ENCODE assay signal across 24 cellular contexts in the genomic region with DNA sequence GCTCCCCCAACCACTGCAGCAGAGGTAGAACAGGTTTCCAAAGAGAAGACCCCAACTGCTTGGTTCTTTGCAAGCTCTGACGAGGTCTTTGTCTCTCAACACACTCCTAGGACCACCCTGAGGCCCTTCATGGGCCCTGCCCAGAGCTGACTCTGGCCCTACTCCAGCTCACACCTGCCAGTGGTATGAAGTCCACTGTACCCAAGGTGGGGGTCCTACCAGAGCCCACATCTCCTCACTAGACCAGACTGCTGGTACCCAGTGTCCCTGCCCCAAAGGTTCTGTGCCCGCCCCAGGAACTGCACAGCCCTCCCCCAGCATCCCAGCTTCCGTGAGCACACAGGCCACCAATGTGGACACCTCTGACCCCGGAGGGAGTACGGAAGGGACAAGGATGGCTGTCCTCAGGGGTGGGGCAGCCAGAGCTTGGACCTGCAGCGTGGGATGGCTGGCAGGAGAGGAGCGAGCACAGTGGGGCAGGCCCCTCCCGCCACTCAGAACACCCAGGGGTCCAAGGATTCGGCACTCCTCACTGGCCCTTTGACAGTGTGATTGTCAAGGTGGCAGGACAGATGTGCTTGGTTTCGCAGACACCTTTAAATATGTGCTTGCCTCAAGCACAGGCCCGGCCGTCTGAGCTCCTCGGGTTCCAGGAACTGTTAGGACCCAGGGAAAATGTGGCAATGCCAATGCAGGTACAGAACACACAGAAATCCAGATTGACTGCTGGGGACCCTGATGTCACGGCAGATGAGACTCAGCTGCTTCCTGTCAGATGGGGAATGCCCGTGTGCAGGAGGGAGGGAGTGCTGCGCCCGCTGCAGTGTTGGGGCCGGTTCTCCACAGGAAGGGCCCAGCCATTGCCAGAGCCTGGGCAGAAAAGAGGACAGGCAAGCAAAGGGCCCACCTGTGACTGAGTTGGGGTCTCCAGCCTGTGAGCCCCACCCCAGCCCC. TPM values are rescaled to one million over a fixed set of nuclear protein-coding genes. Genes with fewer than 3 reads are reported as not detected.
DNase-seq lines count a peak whose midpoint lies in the region; ATAC-seq, FAIRE-seq and TF ChIP-seq lines count a peak whose summit lies in the region.
"Had no signal": no experiment of that assay in that cellular context is flagged by ENCODE, and none has a peak within 500 bp of the region (broad histone marks: within the 10 kb centered on the region; RNA-seq: fewer than 3 reads in every experiment).

No MANE protein-coding gene starts in this region.

- FAIRE-seq in D721Med (lab: Jason Lieb, UNC) = no peak
- FAIRE-seq: G401.6 had no signal

- TF ChIP-seq EP300 in sigmoid colon (IDR thresholded peaks at IDR 0.05) = no peak

- intact Hi-C loops in right cardiac atrium (cut with DNase I) (no loop called here), sigmoid colon (cut with DNase I) (no loop called here)

- no peak overlapping the region for H3K27ac Mint-ChIP-seq in activated CD8-positive, alpha-beta memory T cell treated with anti-CD3 and anti-CD28 coated beads, Interleukin-2, amount 10 ng/mL, durations not matched to agents 7 days and 5 days
- H3K27ac Mint-ChIP-seq: activated CD4-positive, alpha-beta T cell treated with anti-CD3 and anti-CD28 coated beads, Interleukin-2, amount 10 ng/mL, durations not matched to agents 7 days and 5 days; brain; natural killer cell treated with Interleukin-12 subunit alpha and Interleukin-12 subunit beta and Interleukin-15 and Interleukin-18, amount 100 ng/mL, for 72 hours; T-helper 2 cell treated with Interferon-gamma antibody and Interleukin-4, amounts not matched to agents 5 μg/mL and 100 μg/mL, for 36 hours had no signal

- H3K4me3 ChIP-seq in right cardiac atrium (ENCODE audit: low read length) = no peak overlapping the region
- H3K4me3 ChIP-seq in sigmoid colon = no peak overlapping the region
- H3K4me3 ChIP-seq: SK-N-MC had no signal

- no peak overlapping the region for H3K4me3 Mint-ChIP-seq in activated CD8-positive, alpha-beta memory T cell treated with anti-CD3 and anti-CD28 coated beads, Interleukin-2, amount 10 ng/mL, durations not matched to agents 7 days and 5 days
- H3K4me3 Mint-ChIP-seq: activated CD4-positive, alpha-beta T cell treated with anti-CD3 and anti-CD28 coated beads, Interleukin-2, amount 10 ng/mL, durations not matched to agents 7 days and 5 days; brain; natural killer cell treated with Interleukin-12 subunit alpha and Interleukin-12 subunit beta and Interleukin-15 and Interleukin-18, amount 100 ng/mL, for 72 hours; T-helper 2 cell treated with Interferon-gamma antibody and Interleukin-4, amounts not matched to agents 5 μg/mL and 100 μg/mL, for 36 hours had no signal

- CTCF ChIA-PET in activated CD8-positive, alpha-beta memory T cell treated with anti-CD3 and anti-CD28 coated beads, Interleukin-2, amount 10 ng/mL, durations not matched to agents 7 days and 5 days (lab: Charles Lee) = interaction anchor here (1.5 kb wide), 1 partner anchor 9 kb away, joined by 4 read pairs; no protein-coding TSS in a partner anchor

- H3K27me3 Mint-ChIP-seq in activated CD8-positive, alpha-beta memory T cell treated with anti-CD3 and anti-CD28 coated beads, Interleukin-2, amount 10 ng/mL, durations not matched to agents 7 days and 5 days = peaks cover 2% of the 10 kb centered on the region
- H3K27me3 Mint-ChIP-seq: natural killer cell treated with Interleukin-12 subunit alpha and Interleukin-12 subunit beta and Interleukin-15 and Interleukin-18, amount 100 ng/mL, for 72 hours had no signal

- no peaks in the 10 kb centered on the region for H3K9me3 Mint-ChIP-seq in activated CD8-positive, alpha-beta memory T cell treated with anti-CD3 and anti-CD28 coated beads, Interleukin-2, amount 10 ng/mL, durations not matched to agents 7 days and 5 days (ENCODE audit: low read depth)
- H3K9me3 Mint-ChIP-seq: activated CD4-positive, alpha-beta T cell treated with anti-CD3 and anti-CD28 coated beads, Interleukin-2, amount 10 ng/mL, durations not matched to agents 7 days and 5 days; natural killer cell treated with Interleukin-12 subunit alpha and Interleukin-12 subunit beta and Interleukin-15 and Interleukin-18, amount 100 ng/mL, for 72 hours; T-helper 2 cell treated with Interferon-gamma antibody and Interleukin-4, amounts not matched to agents 5 μg/mL and 100 μg/mL, for 36 hours had no signal

- peak; percentile 14 for DNase-seq in activated CD8-positive, alpha-beta memory T cell treated with anti-CD3 and anti-CD28 coated beads, Interleukin-2, amount 50 U/mL, for 4 hours
- no peak for DNase-seq in activated CD8-positive, alpha-beta memory T cell treated with anti-CD3 and anti-CD28 coated beads, Interleukin-2, amount 10 ng/mL, durations not matched to agents 7 days and 5 days
- DNase-seq in GM20000 (ENCODE audit: low spot score) (peak; percentile 48), right cardiac atrium (peak in 2 of 3 donors; percentile 5 to 36), sigmoid colon (peak; percentile 29), NCI-H82 treated with DMSO at 0.1 percent for 48 hours (lab: John Stamatoyannopoulos, UW; ENCODE audit: unreplicated experiment) (no peak), D721Med (ENCODE audit: insufficient read length, low spot score) (no peak), T-helper 1 cell (no peak)
- DNase-seq: activated CD4-positive, alpha-beta T cell treated with anti-CD3 and anti-CD28 coated beads, Interleukin-2, amount 10 ng/mL, durations not matched to agents 7 days and 5 days; activated effector memory CD4-positive, alpha-beta T cell treated with anti-CD3 and anti-CD28 coated beads, Interleukin-2, amount 50 U/mL, for 16 hours; DMS53; effector CD8-positive, alpha-beta T cell; foreskin fibroblast; NCI-H1092; NCI-H187; NCI-H526; RPMI8226; trophoblast cell had no signal

- no peak for TF ChIP-seq CTCF in GM20000 (IDR thresholded peaks at IDR 0.05; ENCODE audit: extremely low read depth, missing control alignments)
- no peak for TF ChIP-seq CTCF in sigmoid colon (IDR thresholded peaks at IDR 0.05)
- TF ChIP-seq CTCF in D721Med (IDR thresholded peaks at IDR 0.05; ENCODE audit: insufficient read depth, missing control alignments) = no peak

- TF ChIP-seq POLR2A in sigmoid colon (IDR thresholded peaks at IDR 0.05) = no peak

- no peaks in the 10 kb centered on the region for H3K36me3 Mint-ChIP-seq in activated CD8-positive, alpha-beta memory T cell treated with anti-CD3 and anti-CD28 coated beads, Interleukin-2, amount 10 ng/mL, durations not matched to agents 7 days and 5 days
- H3K36me3 Mint-ChIP-seq: natural killer cell treated with Interleukin-12 subunit alpha and Interleukin-12 subunit beta and Interleukin-15 and Interleukin-18, amount 100 ng/mL, for 72 hours had no signal

- H3K4me1 Mint-ChIP-seq in activated CD8-positive, alpha-beta memory T cell treated with anti-CD3 and anti-CD28 coated beads, Interleukin-2, amount 10 ng/mL, durations not matched to agents 7 days and 5 days = no peaks in the 10 kb centered on the region
- H3K4me1 Mint-ChIP-seq: activated CD4-positive, alpha-beta T cell treated with anti-CD3 and anti-CD28 coated beads, Interleukin-2, amount 10 ng/mL, durations not matched to agents 7 days and 5 days; brain had no signal

- no peaks in the 10 kb centered on the region for H3K36me3 ChIP-seq in sigmoid colon

- H3K4me1 ChIP-seq in right cardiac atrium (ENCODE audit: control insufficient read depth, insufficient read depth, low read length) (no peaks in the 10 kb centered on the region), sigmoid colon (no peaks in the 10 kb centered on the region)

- 89% methylated on average over 18 of the region's 18 CpGs for WGBS in right cardiac atrium
- WGBS in sigmoid colon, 2 donors = 88 to 92% methylated on average over 18 of the region's 18 CpGs

- H3K9me3 ChIP-seq in right cardiac atrium (ENCODE audit: control insufficient read depth, low read length) (no peaks in the 10 kb centered on the region), sigmoid colon (no peaks in the 10 kb centered on the region)

- H3K27me3 ChIP-seq in right cardiac atrium (ENCODE audit: control insufficient read depth, insufficient read depth) = no peaks in the 10 kb centered on the region
- H3K27me3 ChIP-seq in sigmoid colon = peaks cover 0 to 4% (median 0%) of the 10 kb centered on the region in 3 donors

- H3K27ac ChIP-seq in right cardiac atrium (ENCODE audit: low read length) (no peak overlapping the region), sigmoid colon (no peak overlapping the region)
- H3K27ac ChIP-seq: SK-N-MC had no signal

- ATAC-seq in activated CD8-positive, alpha-beta memory T cell treated with anti-CD3 and anti-CD28 coated beads, Interleukin-2, amount 10 ng/mL, durations not matched to agents 7 days and 5 days = no peak
- ATAC-seq in right cardiac atrium = no peak
- ATAC-seq: left colon had no signal

RNA-seq across cellular contexts. Expression of gene MTERF4, which starts 51.2 kb away (rescaled TPM):
- total RNA-seq in activated CD8-positive, alpha-beta memory T cell treated with anti-CD3 and anti-CD28 coated beads, Interleukin-2, amount 10 ng/mL, durations not matched to agents 7 days and 5 days = 10 to 100 TPM; 31.5 to 33.0 TPM
- total RNA-seq in right cardiac atrium (10 to 100 TPM; 17.6 to 23.2 (median 20.4) TPM), sigmoid colon (10 to 100 TPM; 18.9 to 47.9 (median 33.2) TPM)
- polyA plus RNA-seq in right cardiac atrium (21.5 TPM), sigmoid colon (10 to 100 TPM; 27.0 to 40.2 (median 29.1) TPM)

RNA-seq across cellular contexts. Expression of gene SNED1, which starts 52.5 kb away (rescaled TPM):
- total RNA-seq in activated CD8-positive, alpha-beta memory T cell treated with anti-CD3 and anti-CD28 coated beads, Interleukin-2, amount 10 ng/mL, durations not matched to agents 7 days and 5 days = 1 to 10 TPM; 3.6 to 4.6 TPM
- 10 to 100 TPM; 13.8 to 19.2 (median 16.8) TPM for total RNA-seq in right cardiac atrium
- polyA plus RNA-seq in right cardiac atrium = 6.7 TPM
- total RNA-seq in sigmoid colon = 10 to 100 TPM in 3 of 4 donors, 1 to 10 TPM in 1; 8.3 to 37.1 (median 17.0) TPM
- polyA plus RNA-seq in sigmoid colon = 1 to 10 TPM in 2 of 3 donors, under 1 TPM in 1; 0.69 to 6.3 (median 3.0) TPM

Comparison
In these comparisons a context has a peak if more than half of its experiments do, and no peak if none do; other contexts are left out.
1. DNase-seq: peak in activated CD8-positive, alpha-beta memory T cell treated with anti-CD3 and anti-CD28 coated beads, Interleukin-2, amount 50 U/mL, for 4 hours (single experiment), GM20000 (single experiment), right cardiac atrium (2 of 3) and sigmoid colon (single experiment); none in activated CD8-positive, alpha-beta memory T cell treated with anti-CD3 and anti-CD28 coated beads, Interleukin-2, amount 10 ng/mL, durations not matched to agents 7 days and 5 days (single experiment), NCI-H82 treated with DMSO at 0.1 percent for 48 hours (single experiment), D721Med (single experiment) and T-helper 1 cell (0 of 5).